18 cellular contexts compared by ENCODE assay signal in the genomic region with DNA sequence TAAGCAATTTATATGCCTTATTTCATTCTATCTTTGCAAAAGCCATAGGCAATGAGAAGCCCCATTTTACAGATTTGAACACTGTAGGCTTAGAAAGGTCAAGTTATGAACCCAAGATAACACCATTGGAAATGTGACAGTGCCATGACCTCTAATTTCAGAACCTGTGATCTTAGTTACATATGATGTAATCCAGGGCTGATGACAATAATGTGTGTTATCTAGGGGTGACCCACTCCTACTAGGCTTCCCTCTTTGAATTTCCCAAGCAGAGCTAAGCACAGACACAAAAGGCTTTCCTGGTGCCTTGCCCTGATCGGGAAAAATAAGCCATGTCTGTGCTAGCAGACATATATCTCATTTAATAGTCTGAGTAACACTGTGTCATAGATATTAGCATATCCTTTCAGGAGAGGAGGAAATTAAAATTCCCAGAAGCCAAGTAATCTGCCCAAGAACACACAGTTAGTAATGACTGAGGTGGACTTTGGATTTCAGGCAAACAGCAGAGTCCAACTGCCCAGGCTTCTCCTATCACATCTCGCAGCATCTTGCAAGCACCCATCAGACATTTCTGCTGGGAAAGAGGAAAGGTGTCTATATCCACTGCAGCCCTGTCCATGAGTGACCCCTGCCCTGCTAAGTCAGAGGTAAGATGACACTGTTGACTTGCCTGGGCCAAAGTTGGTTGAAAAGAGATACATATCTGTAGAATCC. TPM values are rescaled to one million over a fixed set of nuclear protein-coding genes. Genes with fewer than 3 reads are reported as not detected.
A peak's percentile ranks its signal among the peaks of the same experiment; 100 is the strongest.
DNase-seq lines count a peak whose midpoint lies in the region; ATAC-seq and TF ChIP-seq lines count a peak whose summit lies in the region.
"Had no signal": no experiment of that assay in that cellular context is flagged by ENCODE, and none has a peak within 500 bp of the region (broad histone marks: within the 10 kb centered on the region; RNA-seq: fewer than 3 reads in every experiment).

No MANE protein-coding gene starts in this region.

- TF ChIP-seq CTCF in RWPE2 (IDR thresholded peaks at IDR 0.05; ENCODE audit: poor library complexity, severe bottlenecking) (no peak), mucosa of descending colon (IDR thresholded peaks at IDR 0.05) (no peak)

- ATAC-seq in RWPE2 (ENCODE audit: low read depth) (peak; percentile 31; the same call in 2 of the 3 replicates), mucosa of descending colon (peak; percentile 36), HG02610 (IDR thresholded peaks at IDR 0.05; ENCODE audit: unreplicated experiment) (no peak)
- ATAC-seq: Panc1 had no signal

- H3K4me3 ChIP-seq in RWPE2 (ENCODE audit: severe bottlenecking) (no peak overlapping the region), mucosa of descending colon (no peak overlapping the region)

- peaks cover 3% of the 10 kb centered on the region for H3K4me1 ChIP-seq in RWPE2 (ENCODE audit: insufficient read depth, poor library complexity, severe bottlenecking)
- no peaks in the 10 kb centered on the region for H3K4me1 ChIP-seq in mucosa of descending colon (ENCODE audit: low read depth)

- H3K27ac ChIP-seq in RWPE2 (ENCODE audit: poor library complexity, severe bottlenecking), result no peak overlapping the region
- H3K27ac ChIP-seq in epithelial cell of prostate, result peak overlapping the region; percentile 10

- intact Hi-C loops in mucosa of descending colon (cut with DNase I, micrococcal nuclease), result no loop called here

- H3K9me3 ChIP-seq in RWPE2 (ENCODE audit: severe bottlenecking) (no peaks in the 10 kb centered on the region), mucosa of descending colon (no peaks in the 10 kb centered on the region)

- DNase-seq in ELR (ENCODE audit: low read depth), result peak; percentile 57
- DNase-seq in RWPE2 (ENCODE audit: low spot score), result no peak
- DNase-seq in epithelial cell of prostate (ENCODE audit: low read depth, low spot score), result no peak
- no peak for DNase-seq in mucosa of descending colon
- DNase-seq in NOMO-1 treated with DMSO at 0.1 percent for 48 hours (lab: John Stamatoyannopoulos, UW; ENCODE audit: unreplicated experiment), result no peak
- no peak for DNase-seq in NCI-H2227 (lab: John Stamatoyannopoulos, UW; ENCODE audit: unreplicated experiment)
- no peak for DNase-seq in EL
- DNase-seq: COR-L47, GF-D8, MM.1S, NCI-H1105, NCI-H187, NCI-H446 treated with DMSO at 0.1 percent for 48 hours, NCI-H748 treated with DMSO at 0.1 percent for 48 hours, SHP77 treated with DMSO at 0.1 percent for 48 hours had no signal

- H3K27me3 ChIP-seq in RWPE2 (ENCODE audit: insufficient read depth, poor library complexity, severe bottlenecking), result no peaks in the 10 kb centered on the region

- H3K36me3 ChIP-seq in RWPE2 (ENCODE audit: low read depth) (no peaks in the 10 kb centered on the region), mucosa of descending colon (ENCODE audit: low read depth) (no peaks in the 10 kb centered on the region)

RNA-seq across cellular contexts. Expression of a gene that starts 2.8 kb away (rescaled TPM):
- total RNA-seq in mucosa of descending colon, result not detected
- total RNA-seq: A673 had no signal
